In genomic region chr17:44842748-44843147, GRCh38 we compare ENCODE assay signal across 17 cellular contexts. TPM values are rescaled to one million over a fixed set of nuclear protein-coding genes. Genes with fewer than 3 reads are reported as not detected.
DNase-seq lines count a peak whose midpoint lies in the region; ATAC-seq and TF ChIP-seq lines count a peak whose summit lies in the region.
"Had no signal": no experiment of that assay in that cellular context is flagged by ENCODE, and none has a peak within 500 bp of the region (broad histone marks: within the 10 kb centered on the region; RNA-seq: fewer than 3 reads in every experiment).

No MANE protein-coding gene starts in this region.

- ATAC-seq in lower lobe of right lung (no peak), HG03378 (IDR thresholded peaks at IDR 0.05; ENCODE audit: unreplicated experiment) (no peak)

- H3K36me3 Mint-ChIP-seq in MCF 10A (ENCODE audit: insufficient read depth, unreplicated experiment): no peaks in the 10 kb centered on the region

- intact Hi-C loops in esophagus squamous epithelium (cut with DNase I): no loop called here
- intact Hi-C loops in lower lobe of right lung (cut with DNase I): no loop called here
- intact Hi-C loops in MCF 10A (cut with micrococcal nuclease): no loop called here

- no peaks in the 10 kb centered on the region for H3K9me3 Mint-ChIP-seq in MCF 10A (ENCODE audit: unreplicated experiment)
- H3K9me3 Mint-ChIP-seq: activated B cell treated with CpG ODN at 0.5 μM for 24 hours had no signal

- H3K27me3 ChIP-seq in BLaER1 (no peaks in the 10 kb centered on the region), HUES64 (ENCODE audit: insufficient read depth, low read length) (no peaks in the 10 kb centered on the region), esophagus squamous epithelium (peaks cover 0 to 16% (median 0%) of the 10 kb centered on the region in 4 donors), lower lobe of right lung (ENCODE audit: low read depth) (peaks cover 6% of the 10 kb centered on the region)
- H3K27me3 ChIP-seq: ovary, SJSA1 had no signal

- H3K27ac ChIP-seq in BLaER1: peak overlapping the region; percentile 67
- no peak overlapping the region for H3K27ac ChIP-seq in HUES64 (ENCODE audit: low read depth, low read length)
- peak overlapping the region in 3 of 4 donors; percentile 1 to 49 (median 42) for H3K27ac ChIP-seq in esophagus squamous epithelium
- peak overlapping the region; percentile 14 for H3K27ac ChIP-seq in lower lobe of right lung
- H3K27ac ChIP-seq: ovary, SJSA1 had no signal

- POLR2A ChIA-PET in MCF 10A (lab: Yijun Ruan, JAX): interaction anchor here (1.2 kb wide), 1 partner anchor 11 kb away, joined by 4 read pairs; no protein-coding TSS in a partner anchor

- peaks cover 3% of the 10 kb centered on the region; the same call in 1 of the 2 replicates for H3K36me3 ChIP-seq in BLaER1
- H3K36me3 ChIP-seq in HUES64 (ENCODE audit: insufficient read depth, low read length): no peaks in the 10 kb centered on the region
- H3K36me3 ChIP-seq in esophagus squamous epithelium: no peaks in the 10 kb centered on the region
- H3K36me3 ChIP-seq in lower lobe of right lung: no peaks in the 10 kb centered on the region
- H3K36me3 ChIP-seq: ovary, SJSA1 had no signal

- H3K4me1 ChIP-seq in BLaER1 (peaks cover 99% of the 10 kb centered on the region), HUES64 (ENCODE audit: insufficient read depth, low read length) (peaks cover 25% of the 10 kb centered on the region; the same call in 1 of the 2 replicates), esophagus squamous epithelium (no peaks in the 10 kb centered on the region), lower lobe of right lung (no peaks in the 10 kb centered on the region)

- no peak for TF ChIP-seq CTCF in esophagus squamous epithelium (IDR thresholded peaks at IDR 0.05)
- no peak for TF ChIP-seq CTCF in lower lobe of right lung (IDR thresholded peaks at IDR 0.05)
- TF ChIP-seq CTCF in MCF 10A (IDR thresholded peaks at IDR 0.05; ENCODE audit: unreplicated experiment): no peak

- H3K27ac Mint-ChIP-seq in MCF 10A (ENCODE audit: low read depth, unreplicated experiment): no peak overlapping the region
- H3K27ac Mint-ChIP-seq: activated B cell treated with CpG ODN at 0.5 μM for 24 hours had no signal

- H3K9ac ChIP-seq in BLaER1: no peak overlapping the region; the same call in 1 of the 2 replicates
- 0 out of 2 replicates have a peak overlapping the region, but pooled peaks have one; percentile 22 for H3K9ac ChIP-seq in HUES64 (ENCODE audit: low read depth, low read length)

- no peaks in the 10 kb centered on the region for H3K9me3 ChIP-seq in BLaER1
- no peaks in the 10 kb centered on the region for H3K9me3 ChIP-seq in HUES64 (ENCODE audit: insufficient read depth, low read depth, low read length)
- H3K9me3 ChIP-seq in esophagus squamous epithelium: no peaks in the 10 kb centered on the region
- H3K9me3 ChIP-seq in lower lobe of right lung: no peaks in the 10 kb centered on the region
- H3K9me3 ChIP-seq: ovary, SJSA1 had no signal

- H3K4me3 ChIP-seq in BLaER1 (no peak overlapping the region), HUES64 (ENCODE audit: low read length) (peak overlapping the region; percentile 37), esophagus squamous epithelium (no peak overlapping the region), lower lobe of right lung (no peak overlapping the region)
- H3K4me3 ChIP-seq: ovary, SJSA1 had no signal

- peak overlapping the region; percentile 87 for H3K4me2 ChIP-seq in BLaER1

- no peaks in the 10 kb centered on the region for H3K4me1 Mint-ChIP-seq in MCF 10A (ENCODE audit: insufficient read depth, unreplicated experiment)
- H3K4me1 Mint-ChIP-seq: activated B cell treated with CpG ODN at 0.5 μM for 24 hours had no signal

- 15% methylated on average over 5 of the region's 5 CpGs for WGBS in HUES64
- 33 to 44% methylated on average over 5 of the region's 5 CpGs for WGBS in esophagus squamous epithelium, 2 donors

- CTCF ChIA-PET in MCF 10A (lab: Yijun Ruan, JAX): interaction anchor here (1.1 to 1.6 kb wide), 2 partner anchors 11 to 22 kb away, joined by 4 to 8 read pairs; no protein-coding TSS in a partner anchor

- no peaks in the 10 kb centered on the region for H4K20me1 ChIP-seq in BLaER1

- TF ChIP-seq POLR2A in esophagus squamous epithelium (IDR thresholded peaks at IDR 0.05): no peak

- H3K27me3 Mint-ChIP-seq in MCF 10A (ENCODE audit: insufficient read depth, unreplicated experiment): no peaks in the 10 kb centered on the region
- H3K27me3 Mint-ChIP-seq: activated B cell treated with CpG ODN at 0.5 μM for 24 hours had no signal

- BruUV-seq in MCF 10A (replicated peaks; lab: Mats Ljungman, UMichigan): no TSS peak

- DNase-seq in esophagus squamous epithelium (lab: John Stamatoyannopoulos, UW) (no peak), lower lobe of right lung (no peak), MCF 10A (ENCODE audit: unreplicated experiment) (no peak), glomerular visceral epithelial cell (ENCODE audit: extremely low spot score) (no peak)
- no peak for DNase-seq in NK-92 treated with Interleukin-12 subunit alpha and Interleukin-12 subunit beta, amount 100 ng/mL, for 24 hours (lab: John Stamatoyannopoulos, UW)
- DNase-seq: activated B cell treated with CpG ODN at 0.5 μM for 24 hours; cortex of kidney; MM.1S; ovary; stimulated activated CD4-positive, alpha-beta T cell treated with anti-CD3 and anti-CD28 coated beads, Interleukin-15, amount 100 ng/mL, for 24 hours had no signal

- no peak overlapping the region for H3K4me3 Mint-ChIP-seq in MCF 10A (ENCODE audit: unreplicated experiment)
- H3K4me3 Mint-ChIP-seq: activated B cell treated with CpG ODN at 0.5 μM for 24 hours had no signal

RNA-seq across cellular contexts. Expression of gene HIGD1B, which starts 4.9 kb away (rescaled TPM):
- polyA plus RNA-seq in HUES64 (2013, experiment 1 of 2): not detected
- polyA plus RNA-seq in HUES64 (2013, experiment 2 of 2): not detected
- 1 to 10 TPM in 3 of 4 donors, not detected in 1; 1.5 to 5.5 (median 2.3) TPM for total RNA-seq in esophagus squamous epithelium
- total RNA-seq in lower lobe of right lung: 22.3 TPM
- not detected in 2 replicates for total RNA-seq in MCF 10A (2022)
- total RNA-seq: activated B cell treated with CpG ODN at 0.5 μM for 24 hours, fibroblast of villous mesenchyme, lung microvascular endothelial cell, SJSA1 had no signal
- polyA plus RNA-seq: AG04450 had no signal

RNA-seq across cellular contexts. Expression of gene GJC1, which starts 12.7 kb away (rescaled TPM):
- 59.1 TPM for polyA plus RNA-seq in HUES64 (2013, experiment 1 of 2)
- 60.9 TPM for polyA plus RNA-seq in HUES64 (2013, experiment 2 of 2)
- total RNA-seq in esophagus squamous epithelium (1 to 10 TPM; 1.2 to 5.9 (median 1.6) TPM), lower lobe of right lung (18.4 TPM), MCF 10A (2022) (6.9 and 7.9 TPM in 2 replicates)

RNA-seq across cellular contexts. Expression of gene EFTUD2, which starts 56.5 kb away (rescaled TPM):
- polyA plus RNA-seq in HUES64 (2013, experiment 1 of 2): 118 TPM
- 111 TPM for polyA plus RNA-seq in HUES64 (2013, experiment 2 of 2)
- total RNA-seq in esophagus squamous epithelium: 10 to 100 TPM; 53.4 to 85.7 (median 59.8) TPM
- 108 TPM for total RNA-seq in lower lobe of right lung
- 119 and 125 TPM in 2 replicates for total RNA-seq in MCF 10A (2022)
